ENCODE assay signal across 18 cellular contexts in the genomic region with DNA sequence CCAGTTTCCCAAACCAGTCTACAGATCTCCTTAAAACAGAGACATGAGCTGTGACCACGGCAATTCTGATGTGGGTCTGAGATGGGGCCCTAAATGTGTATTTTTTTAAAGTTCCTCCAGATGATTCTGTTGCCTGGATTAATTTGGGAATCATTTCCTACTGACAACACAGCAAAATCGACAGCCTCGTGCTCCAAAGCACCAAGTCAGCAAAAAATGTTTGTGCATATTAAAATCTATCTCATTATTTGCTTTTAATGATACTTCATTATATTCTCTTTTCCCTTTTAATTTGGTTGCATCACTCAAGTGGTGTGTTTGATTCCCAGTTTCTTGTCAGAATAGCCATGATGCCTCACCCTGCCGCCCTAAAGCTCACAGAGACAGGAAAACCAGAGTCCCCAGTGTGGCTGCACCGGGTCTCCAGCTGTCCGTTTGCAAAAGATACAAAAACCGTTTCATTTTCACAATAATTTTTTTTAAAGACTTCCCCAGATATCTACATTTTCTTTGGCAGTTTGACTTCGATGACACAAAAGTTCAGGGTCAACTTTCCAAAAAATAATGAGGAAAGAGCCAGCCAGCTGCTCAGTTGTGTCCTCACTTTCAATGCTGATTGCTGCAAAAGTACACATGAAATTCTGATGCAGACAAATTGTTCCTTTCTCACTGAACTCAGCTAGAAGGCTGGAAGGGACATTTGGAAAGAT.
A peak's percentile ranks its signal among the peaks of the same experiment; 100 is the strongest.
DNase-seq lines count a peak whose midpoint lies in the region; ATAC-seq, FAIRE-seq and TF ChIP-seq lines count a peak whose summit lies in the region.
"Had no signal": no experiment of that assay in that cellular context is flagged by ENCODE, and none has a peak within 500 bp of the region (broad histone marks: within the 10 kb centered on the region; RNA-seq: fewer than 3 reads in every experiment).

No MANE protein-coding gene starts in this region.

- H3F3A ChIP-seq in OCI-LY1 (ENCODE audit: insufficient read depth, low read length) = peaks cover 5% of the 10 kb centered on the region; the same call in 1 of the 2 replicates

- TF ChIP-seq CTCF in OCI-LY1 (IDR thresholded peaks at IDR 0.05; ENCODE audit: low read length) = no peak
- no peak for TF ChIP-seq CTCF in heart right ventricle (IDR thresholded peaks at IDR 0.05)
- TF ChIP-seq CTCF in psoas muscle (IDR thresholded peaks at IDR 0.05) = no peak
- TF ChIP-seq CTCF in D721Med (IDR thresholded peaks at IDR 0.05; ENCODE audit: insufficient read depth, missing control alignments) = no peak

- H3K9me2 ChIP-seq in OCI-LY1 (ENCODE audit: low read depth, low read length) = no peaks in the 10 kb centered on the region

- H3K27ac ChIP-seq in OCI-LY1 (ENCODE audit: low read depth, low read length, poor library complexity, severe bottlenecking) (peak overlapping the region; percentile 9), heart right ventricle (peak overlapping the region in 4 of 10 donors; percentile 3 to 50 (median 36)), psoas muscle (no peak overlapping the region)
- H3K27ac ChIP-seq in CD4-positive, alpha-beta memory T cell (ENCODE audit: low read depth, low read length) = no peak overlapping the region
- H3K27ac ChIP-seq: gastroesophageal sphincter, SJCRH30, upper lobe of left lung had no signal

- H3K4me3 Mint-ChIP-seq in T-helper 1 cell treated with Interleukin-12 subunit alpha and Interleukin-12 subunit beta and Interleukin-4 antibody, amounts not matched to agents 30 μg/mL and 1 μg/mL, for 36 hours = peak overlapping the region; percentile 5
- peak overlapping the region in 1 of 8 donors; percentile 46 for H3K4me3 Mint-ChIP-seq in CD4-positive, alpha-beta memory T cell
- H3K4me3 Mint-ChIP-seq: CD4-positive, alpha-beta T cell had no signal

- H3K27me3 ChIP-seq in OCI-LY1 (ENCODE audit: insufficient read depth, low read length) (no peaks in the 10 kb centered on the region), heart right ventricle (no peaks in the 10 kb centered on the region), psoas muscle (ENCODE audit: insufficient read depth in 3 of 3, low read length in 2 of 3) (no peaks in the 10 kb centered on the region), MG63 (no peaks in the 10 kb centered on the region; the same call in 1 of the 2 replicates)
- H3K27me3 ChIP-seq in CD4-positive, alpha-beta memory T cell (ENCODE audit: insufficient read depth, low read length) = no peaks in the 10 kb centered on the region
- H3K27me3 ChIP-seq: gastroesophageal sphincter, upper lobe of left lung had no signal

- H2AFZ ChIP-seq in OCI-LY1 (ENCODE audit: low read length) = no peak overlapping the region

- 44 to 55% methylated on average over 8 of the region's 8 CpGs for WGBS in heart right ventricle, 2 donors
- 27 to 37% (median 28%) methylated on average over 8 of the region's 8 CpGs for WGBS in psoas muscle, 3 donors

- intact Hi-C loops in heart right ventricle (cut with DNase I) = loop anchor here in 3 of 10 donors (10.0 kb wide), 2 partner anchors 104 to 446 kb away; partner anchors contain the start of gene ID2 (in 2 of the 3)
- intact Hi-C loops in psoas muscle (cut with DNase I) = no loop called here
- intact Hi-C loops in CD4-positive, alpha-beta memory T cell (cut with micrococcal nuclease) = no loop called here

- H3K9me3 Mint-ChIP-seq in T-helper 1 cell treated with Interleukin-12 subunit alpha and Interleukin-12 subunit beta and Interleukin-4 antibody, amounts not matched to agents 30 μg/mL and 1 μg/mL, for 36 hours = peaks cover 4% of the 10 kb centered on the region
- H3K9me3 Mint-ChIP-seq in CD4-positive, alpha-beta memory T cell = peaks cover 0 to 7% (median 2%) of the 10 kb centered on the region in 8 donors
- H3K9me3 Mint-ChIP-seq: CD4-positive, alpha-beta T cell had no signal

- peaks cover 24% of the 10 kb centered on the region for H3K27me3 Mint-ChIP-seq in T-helper 1 cell treated with Interleukin-12 subunit alpha and Interleukin-12 subunit beta and Interleukin-4 antibody, amounts not matched to agents 30 μg/mL and 1 μg/mL, for 36 hours (ENCODE audit: low read depth)
- H3K27me3 Mint-ChIP-seq in CD4-positive, alpha-beta memory T cell = no peaks in the 10 kb centered on the region

- H3K4me2 ChIP-seq in OCI-LY1 (ENCODE audit: low read length) = peak overlapping the region; percentile 15

- H3K27ac Mint-ChIP-seq in T-helper 1 cell treated with Interleukin-12 subunit alpha and Interleukin-12 subunit beta and Interleukin-4 antibody, amounts not matched to agents 30 μg/mL and 1 μg/mL, for 36 hours = peak overlapping the region; percentile 62
- H3K27ac Mint-ChIP-seq in CD4-positive, alpha-beta memory T cell = peak overlapping the region in 1 of 7 donors; percentile 47
- H3K27ac Mint-ChIP-seq: CD4-positive, alpha-beta T cell had no signal

- peaks cover 46% of the 10 kb centered on the region for H3K4me1 Mint-ChIP-seq in T-helper 1 cell treated with Interleukin-12 subunit alpha and Interleukin-12 subunit beta and Interleukin-4 antibody, amounts not matched to agents 30 μg/mL and 1 μg/mL, for 36 hours (ENCODE audit: low read depth)
- peaks cover 4 to 17% (median 11%) of the 10 kb centered on the region in 4 donors for H3K4me1 Mint-ChIP-seq in CD4-positive, alpha-beta memory T cell

- no peaks in the 10 kb centered on the region for H4K20me1 ChIP-seq in OCI-LY1 (ENCODE audit: insufficient read depth, low read length)

- H3K9ac ChIP-seq in OCI-LY1 (ENCODE audit: low read length) = peak overlapping the region; percentile 19; the same call in 1 of the 2 replicates

- H3K4me1 ChIP-seq in OCI-LY1 (ENCODE audit: insufficient read depth, low read length, severe bottlenecking) (peaks cover 84% of the 10 kb centered on the region), heart right ventricle (peaks cover 0 to 44% (median 14%) of the 10 kb centered on the region in 9 donors), psoas muscle (peaks cover 3% of the 10 kb centered on the region)
- no peaks in the 10 kb centered on the region for H3K4me1 ChIP-seq in CD4-positive, alpha-beta memory T cell (ENCODE audit: insufficient read depth, low read length)
- H3K4me1 ChIP-seq: HAP-1, SJCRH30 had no signal

- no peaks in the 10 kb centered on the region; the same call in 1 of the 2 replicates for H3K36me3 ChIP-seq in OCI-LY1 (ENCODE audit: insufficient read depth, low read length)
- no peaks in the 10 kb centered on the region for H3K36me3 ChIP-seq in heart right ventricle
- H3K36me3 ChIP-seq in psoas muscle (ENCODE audit: insufficient read depth in 1 of 2, low read depth in 1 of 2) = no peaks in the 10 kb centered on the region
- no peaks in the 10 kb centered on the region for H3K36me3 ChIP-seq in MG63
- H3K36me3 ChIP-seq in CD4-positive, alpha-beta memory T cell (ENCODE audit: insufficient read depth, low read length) = no peaks in the 10 kb centered on the region
- H3K36me3 ChIP-seq: gastroesophageal sphincter, HAP-1, SJCRH30, upper lobe of left lung had no signal

- H3K79me2 ChIP-seq in OCI-LY1 (ENCODE audit: insufficient read depth, low read length) = no peaks in the 10 kb centered on the region

- ATAC-seq in heart right ventricle = peak in 6 of 8 donors; percentile 30 to 79 (median 63)
- ATAC-seq in psoas muscle = peak in 1 of 4 donors; percentile 54
- ATAC-seq: gastroesophageal sphincter had no signal

- POLR2A ChIA-PET in CD4-positive, alpha-beta memory T cell (lab: Charles Lee; ENCODE audit: partially characterized antibody) = no interaction called here

- peaks cover 4% of the 10 kb centered on the region for H3K36me3 Mint-ChIP-seq in T-helper 1 cell treated with Interleukin-12 subunit alpha and Interleukin-12 subunit beta and Interleukin-4 antibody, amounts not matched to agents 30 μg/mL and 1 μg/mL, for 36 hours (ENCODE audit: low read depth)
- peaks cover 0 to 6% of the 10 kb centered on the region in 2 donors for H3K36me3 Mint-ChIP-seq in CD4-positive, alpha-beta memory T cell

- H3K4me3 ChIP-seq in OCI-LY1 (ENCODE audit: low read depth, low read length, poor library complexity, severe bottlenecking) = no peak overlapping the region
- no peak overlapping the region for H3K4me3 ChIP-seq in heart right ventricle
- H3K4me3 ChIP-seq in psoas muscle = no peak overlapping the region
- no peak overlapping the region for H3K4me3 ChIP-seq in MG63
- H3K4me3 ChIP-seq in CD4-positive, alpha-beta memory T cell (ENCODE audit: low read length in 2 of 2) = no peak overlapping the region
- H3K4me3 ChIP-seq: gastroesophageal sphincter, HAP-1, SJCRH30, upper lobe of left lung had no signal

- CTCF ChIA-PET in CD4-positive, alpha-beta memory T cell (lab: Charles Lee; ENCODE audit: partially characterized antibody) = no interaction called here

- DNase-seq in T-helper 1 cell (no peak), heart right ventricle (peak in 1 of 2 donors; percentile 36), psoas muscle (peak; percentile 41 to 65), MG63 (no peak), D721Med (ENCODE audit: insufficient read length, low spot score) (no peak)
- no peak for DNase-seq in CD4-positive, alpha-beta memory T cell
- DNase-seq: activated CD4-positive, alpha-beta T cell treated with anti-CD3 and anti-CD28 coated beads, Interleukin-2, amount 50 U/mL, for 4 hours; amygdala; CD4-positive, alpha-beta T cell; mesendoderm; NCI-H1436; SJCRH30; upper lobe of left lung had no signal

- no peak for FAIRE-seq in D721Med (lab: Jason Lieb, UNC)
- FAIRE-seq: TTC549 had no signal

- H3K9me3 ChIP-seq in OCI-LY1 (ENCODE audit: low read length) (peaks cover 3% of the 10 kb centered on the region; the same call in 1 of the 2 replicates), heart right ventricle (peaks cover 0 to 5% (median 0%) of the 10 kb centered on the region in 11 donors), psoas muscle (no peaks in the 10 kb centered on the region), MG63 (0 out of 2 replicates have a peak, but pooled peaks cover under 1% of the 10 kb centered on the region)
- peaks cover 0 to 3% of the 10 kb centered on the region in 2 donors for H3K9me3 ChIP-seq in CD4-positive, alpha-beta memory T cell (ENCODE audit: control insufficient read depth in 1 of 2, low read length in 2 of 2)
- H3K9me3 ChIP-seq: HAP-1, SJCRH30, upper lobe of left lung had no signal

Comparison
In these comparisons a context has a peak if more than half of its experiments do, and no peak if none do; other contexts are left out.
1. DNase-seq: peak in psoas muscle (2 of 2); none in T-helper 1 cell (0 of 5), MG63 (single experiment), CD4-positive, alpha-beta memory T cell (0 of 5) and D721Med (single experiment).